ENCODE assay signal across 8 cellular contexts in the genomic region with DNA sequence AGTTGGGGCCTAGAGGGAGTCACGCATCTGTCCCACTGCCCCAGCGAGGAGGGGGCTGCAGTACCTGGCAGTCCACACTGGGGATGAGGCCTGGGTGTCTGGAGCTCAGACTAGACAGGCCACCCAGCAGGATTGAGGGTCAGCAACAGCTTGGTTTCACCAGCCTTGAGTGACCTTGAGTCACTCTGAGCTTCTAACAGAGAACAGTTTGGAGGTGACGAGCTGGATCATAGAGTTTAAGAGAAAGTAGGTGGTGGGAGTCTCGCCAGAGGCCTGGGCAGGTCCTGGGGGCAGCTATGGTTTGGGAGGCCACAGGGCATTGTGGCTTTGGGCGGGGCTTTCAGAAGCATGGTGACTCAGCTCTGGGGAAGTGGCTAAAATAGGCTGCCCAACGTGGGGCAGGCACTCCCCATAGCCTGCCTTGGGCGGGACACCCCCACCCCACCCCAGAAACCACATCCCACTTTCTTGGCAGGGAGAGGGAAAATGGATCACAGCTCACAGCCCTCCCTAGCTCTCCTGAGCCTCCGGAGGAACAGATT. TPM values are rescaled to one million over a fixed set of nuclear protein-coding genes. Genes with fewer than 3 reads are reported as not detected.
DNase-seq lines count a peak whose midpoint lies in the region; ATAC-seq and TF ChIP-seq lines count a peak whose summit lies in the region.

No MANE protein-coding gene starts in this region.

- TF ChIP-seq POLR2A in gastrocnemius medialis (IDR thresholded peaks at IDR 0.05): no peak

- H3K4me3 ChIP-seq in AG10803 (ENCODE audit: low read length) (peak overlapping the region; percentile 31), gastrocnemius medialis (peak overlapping the region; percentile 6 to 37 (median 27))

- H3K9me3 ChIP-seq in gastrocnemius medialis: no peaks in the 10 kb centered on the region

- DNase-seq in AG10803 (ENCODE audit: low read depth) (peak; percentile 91), T1000 (lab: John Stamatoyannopoulos, UW) (peak; percentile 82), foreskin keratinocyte (peak in 1 of 2 donors; percentile 58), gastrocnemius medialis (peak; percentile 60 to 73), NCI-H524 treated with DMSO at 0.1 percent for 48 hours (lab: John Stamatoyannopoulos, UW) (no peak), germinal center (ENCODE audit: low spot score) (no peak)

- H3K36me3 ChIP-seq in gastrocnemius medialis: peaks cover 0 to under 1% of the 10 kb centered on the region in 2 donors

- ATAC-seq in GM19351 (IDR thresholded peaks at IDR 0.05; ENCODE audit: unreplicated experiment): peak; percentile 95
- ATAC-seq in HG03196 (IDR thresholded peaks at IDR 0.05; ENCODE audit: unreplicated experiment): peak; percentile 85
- peak; percentile 53 for ATAC-seq in foreskin keratinocyte
- ATAC-seq in gastrocnemius medialis: peak; percentile 54 to 55

- TF ChIP-seq CTCF in AG10803 (conservative IDR thresholded peaks at IDR 0.05; ENCODE audit: low read length) (no peak), foreskin keratinocyte (conservative IDR thresholded peaks at IDR 0.05) (no peak), gastrocnemius medialis (IDR thresholded peaks at IDR 0.05 in 4 of 5, conservative IDR thresholded peaks at IDR 0.05 in 1 of 5) (no peak)

- in situ Hi-C loops in gastrocnemius medialis (cut with MboI; ENCODE audit: low sequenced_read_pairs in 4 of 4): no loop called here

- H3K27ac ChIP-seq in foreskin keratinocyte (no peak overlapping the region), gastrocnemius medialis (peak overlapping the region; percentile 82 to 92 (median 86))

- intact Hi-C loops in gastrocnemius medialis (cut with DNase I; ENCODE audit: low total_unique reads): no loop called here

- H3K27me3 ChIP-seq in foreskin keratinocyte (no peaks in the 10 kb centered on the region), gastrocnemius medialis (no peaks in the 10 kb centered on the region)

- H3K4me1 ChIP-seq in foreskin keratinocyte: peaks cover 33% of the 10 kb centered on the region
- peaks cover 77 to 81% of the 10 kb centered on the region in 2 donors for H3K4me1 ChIP-seq in gastrocnemius medialis

RNA-seq across cellular contexts. Expression of gene CDC42EP4, which starts 20.5 kb away (rescaled TPM):
- total RNA-seq in foreskin keratinocyte (18.7 and 20.3 TPM in 2 replicates), gastrocnemius medialis (10 to 100 TPM; 35.8 to 57.0 (median 47.1) TPM)
- polyA plus RNA-seq in foreskin keratinocyte: 14.5 and 16.4 TPM in 2 replicates

RNA-seq across cellular contexts. Expression of gene CPSF4L, which starts 29.7 kb away (rescaled TPM):
- not detected in 2 replicates for total RNA-seq in foreskin keratinocyte
- polyA plus RNA-seq in foreskin keratinocyte: not detected in 2 replicates
- not detected for total RNA-seq in gastrocnemius medialis

Comparison
In these comparisons a context has a peak if more than half of its experiments do, and no peak if none do; other contexts are left out.
1. DNase-seq: peak in AG10803 (single experiment), T1000 (single experiment) and gastrocnemius medialis (2 of 2); none in NCI-H524 treated with DMSO at 0.1 percent for 48 hours (single experiment) and germinal center (single experiment).
2. Peak in every context shown above with its lines, with median percentiles within 50 percentile points of each other: ATAC-seq.